ENCODE assay signal across 1 cellular context in the genomic region with DNA sequence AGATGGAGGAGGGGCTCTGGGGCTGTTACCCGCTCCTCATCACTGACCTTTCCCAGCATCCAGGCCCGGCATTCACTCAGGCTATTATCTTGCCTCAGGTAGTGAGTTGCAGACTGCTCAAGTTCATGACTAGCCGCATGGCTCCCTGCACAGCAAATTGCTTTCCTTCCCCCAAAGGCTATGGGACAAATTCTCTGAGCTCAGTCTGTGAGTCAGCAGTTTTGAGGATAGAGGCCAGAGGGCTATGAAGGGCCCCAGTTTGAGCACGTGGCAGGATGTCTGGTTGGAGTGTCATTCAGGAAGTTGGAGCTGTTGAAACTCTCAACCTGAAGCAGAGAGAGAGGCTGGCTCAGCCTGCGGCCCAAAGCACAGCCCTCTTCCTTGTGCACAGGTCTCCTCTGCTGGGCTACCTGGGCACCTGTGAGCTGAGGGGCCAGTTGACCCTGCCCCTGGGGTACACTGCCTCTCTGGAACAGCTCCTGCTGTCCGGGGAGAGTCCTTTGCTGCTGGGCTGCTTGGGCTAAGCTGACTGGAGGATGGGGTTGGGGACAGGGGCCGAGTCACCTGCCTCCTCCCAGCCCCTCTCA.
TF ChIP-seq lines count a peak whose summit lies in the region.

No MANE protein-coding gene starts in this region.

TF ChIP-seq in GM23338, 12 proteins besides CTCF, POLR2A, EP300 and RAD21 (continued from another document):
- TF ChIP-seq, protein P1, sequence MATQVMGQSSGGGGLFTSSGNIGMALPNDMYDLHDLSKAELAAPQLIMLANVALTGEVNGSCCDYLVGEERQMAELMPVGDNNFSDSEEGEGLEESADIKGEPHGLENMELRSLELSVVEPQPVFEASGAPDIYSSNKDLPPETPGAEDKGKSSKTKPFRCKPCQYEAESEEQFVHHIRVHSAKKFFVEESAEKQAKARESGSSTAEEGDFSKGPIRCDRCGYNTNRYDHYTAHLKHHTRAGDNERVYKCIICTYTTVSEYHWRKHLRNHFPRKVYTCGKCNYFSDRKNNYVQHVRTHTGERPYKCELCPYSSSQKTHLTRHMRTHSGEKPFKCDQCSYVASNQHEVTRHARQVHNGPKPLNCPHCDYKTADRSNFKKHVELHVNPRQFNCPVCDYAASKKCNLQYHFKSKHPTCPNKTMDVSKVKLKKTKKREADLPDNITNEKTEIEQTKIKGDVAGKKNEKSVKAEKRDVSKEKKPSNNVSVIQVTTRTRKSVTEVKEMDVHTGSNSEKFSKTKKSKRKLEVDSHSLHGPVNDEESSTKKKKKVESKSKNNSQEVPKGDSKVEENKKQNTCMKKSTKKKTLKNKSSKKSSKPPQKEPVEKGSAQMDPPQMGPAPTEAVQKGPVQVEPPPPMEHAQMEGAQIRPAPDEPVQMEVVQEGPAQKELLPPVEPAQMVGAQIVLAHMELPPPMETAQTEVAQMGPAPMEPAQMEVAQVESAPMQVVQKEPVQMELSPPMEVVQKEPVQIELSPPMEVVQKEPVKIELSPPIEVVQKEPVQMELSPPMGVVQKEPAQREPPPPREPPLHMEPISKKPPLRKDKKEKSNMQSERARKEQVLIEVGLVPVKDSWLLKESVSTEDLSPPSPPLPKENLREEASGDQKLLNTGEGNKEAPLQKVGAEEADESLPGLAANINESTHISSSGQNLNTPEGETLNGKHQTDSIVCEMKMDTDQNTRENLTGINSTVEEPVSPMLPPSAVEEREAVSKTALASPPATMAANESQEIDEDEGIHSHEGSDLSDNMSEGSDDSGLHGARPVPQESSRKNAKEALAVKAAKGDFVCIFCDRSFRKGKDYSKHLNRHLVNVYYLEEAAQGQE (IDR thresholded peaks at IDR 0.05; ENCODE audit: unreplicated experiment), result no peak
- TF ChIP-seq ZNF331 (CRISPR knock-in tag; IDR thresholded peaks at IDR 0.05; ENCODE audit: low read depth), result no peak
